Comparison of ENCODE assay signal across 19 cellular contexts in genomic region chr15:34603095-34603494, GRCh38.
"Had no signal": no experiment of that assay in that cellular context is flagged by ENCODE, and none has a peak within 500 bp of the region (broad histone marks: within the 10 kb centered on the region; RNA-seq: fewer than 3 reads in every experiment).

No MANE protein-coding gene starts in this region.

- ATAC-seq: gastrocnemius medialis; heart right ventricle; left lobe of liver; mucosa of descending colon; naive thymus-derived CD8-positive, alpha-beta T cell had no signal

- H3K27ac ChIP-seq: coronary artery, gastrocnemius medialis, heart right ventricle, neutrophil, right atrium auricular region had no signal

- DNase-seq: effector CD4-positive, alpha-beta T cell; endodermal cell; gastrocnemius medialis; heart right ventricle; hypothalamus; islet precursor cell; mammary epithelial cell; mucosa of descending colon; naive thymus-derived CD8-positive, alpha-beta T cell; posterior cingulate gyrus; small intestine; stimulated activated CD4-positive, alpha-beta T cell treated with anti-CD3 and anti-CD28 coated beads, Interleukin-12 subunit alpha, Interleukin-12 subunit beta, amount 100 ng/mL, for 4 hours; stimulated activated naive CD4-positive, alpha-beta T cell treated with Interleukin-2 at 50 U/mL for 16 hours; trophoblast cell had no signal

- FAIRE-seq: endothelial cell of umbilical vein, small intestine had no signal

- H3K9me3 ChIP-seq: gastrocnemius medialis, heart right ventricle, mucosa of descending colon, neutrophil, right atrium auricular region had no signal

- H3K36me3 ChIP-seq: gastrocnemius medialis, heart right ventricle, neutrophil, right atrium auricular region had no signal

- H3K4me3 ChIP-seq: coronary artery, gastrocnemius medialis, heart right ventricle, mucosa of descending colon, right atrium auricular region had no signal

- H3K27me3 ChIP-seq: right atrium auricular region had no signal

- H3K4me1 ChIP-seq: gastrocnemius medialis, right atrium auricular region had no signal
